Comparison of ENCODE assay signal across 26 cellular contexts in the genomic region with DNA sequence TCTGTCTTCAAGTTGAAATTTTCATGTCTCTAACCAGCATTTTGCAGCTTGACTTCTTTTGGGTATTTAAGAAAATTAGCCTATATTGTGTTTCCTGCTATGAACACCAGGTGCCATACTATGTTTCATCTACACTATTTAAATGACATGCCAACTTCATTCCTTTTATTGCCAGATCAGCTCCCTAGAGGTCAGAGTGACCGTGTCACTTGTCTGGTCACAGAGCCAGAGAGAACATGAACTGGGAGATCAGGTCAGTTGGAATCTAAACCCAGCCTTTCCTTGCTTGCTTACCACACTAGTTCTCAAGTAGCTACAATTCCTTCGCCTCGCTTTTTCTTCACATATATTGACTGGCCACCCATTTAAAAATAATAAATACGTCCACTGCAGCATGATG.
"Had no signal": no experiment of that assay in that cellular context is flagged by ENCODE, and none has a peak within 500 bp of the region (broad histone marks: within the 10 kb centered on the region; RNA-seq: fewer than 3 reads in every experiment).

No MANE protein-coding gene starts in this region.

- H3K27me3 Mint-ChIP-seq: effector memory CD8-positive, alpha-beta T cell; progenitor cell of endocrine pancreas had no signal

- H3K79me2 ChIP-seq: hepatocyte, parathyroid adenoma had no signal

- H3K4me1 ChIP-seq: gastrocnemius medialis, parathyroid adenoma, suprapubic skin, upper lobe of right lung had no signal

- H3K36me3 ChIP-seq: gastrocnemius medialis, suprapubic skin, transverse colon, upper lobe of right lung, vagina had no signal

- H3K27ac Mint-ChIP-seq: memory B cell; naive thymus-derived CD4-positive, alpha-beta T cell; progenitor cell of endocrine pancreas; stimulated activated naive CD8-positive, alpha-beta T cell treated with anti-CD3 and anti-CD28 coated beads, Interleukin-15, amount 100 ng/mL, for 72 hours had no signal

- DNase-seq: effector memory CD8-positive, alpha-beta T cell; foreskin fibroblast; gastrocnemius medialis; head of caudate nucleus; left colon; midbrain; naive thymus-derived CD4-positive, alpha-beta T cell; stimulated activated CD4-positive, alpha-beta T cell treated with anti-CD3 and anti-CD28 coated beads, Interleukin-12 subunit alpha, Interleukin-12 subunit beta, amount 100 ng/mL, for 4 hours; stimulated activated CD4-positive, alpha-beta T cell treated with anti-CD3 and anti-CD28 coated beads, Interleukin-1b, Interleukin-23, amount 100 ng/mL, for 48 hours; stimulated activated CD4-positive, alpha-beta T cell treated with anti-CD3 and anti-CD28 coated beads, Interleukin-4, amount 100 ng/mL, for 1 hour; stimulated activated CD8-positive, alpha-beta memory T cell treated with anti-CD3 and anti-CD28 coated beads, Interleukin-4, amount 100 ng/mL, for 48 hours; stimulated activated naive CD4-positive, alpha-beta T cell; stimulated activated naive CD8-positive, alpha-beta T cell treated with anti-CD3 and anti-CD28 coated beads, Interleukin-15, amount 100 ng/mL, for 72 hours; transverse colon; upper lobe of right lung had no signal

- H3K9me3 ChIP-seq: gastrocnemius medialis, suprapubic skin, transverse colon, upper lobe of right lung, vagina had no signal

- H3K4me3 Mint-ChIP-seq: effector memory CD8-positive, alpha-beta T cell; memory B cell; naive thymus-derived CD4-positive, alpha-beta T cell; neural crest cell; stimulated activated naive CD8-positive, alpha-beta T cell treated with anti-CD3 and anti-CD28 coated beads, Interleukin-15, amount 100 ng/mL, for 72 hours had no signal

- H3K9ac ChIP-seq: parathyroid adenoma had no signal

- H3K36me3 Mint-ChIP-seq: memory B cell; naive thymus-derived CD4-positive, alpha-beta T cell had no signal

- H3K9me3 Mint-ChIP-seq: effector memory CD8-positive, alpha-beta T cell; memory B cell; naive thymus-derived CD4-positive, alpha-beta T cell; neural crest cell; stimulated activated naive CD8-positive, alpha-beta T cell treated with anti-CD3 and anti-CD28 coated beads, Interleukin-15, amount 100 ng/mL, for 72 hours had no signal

- H3K4me3 ChIP-seq: coronary artery, gastrocnemius medialis, hepatocyte, lung, smooth muscle cell, suprapubic skin, transverse colon, upper lobe of right lung, vagina had no signal

- H3K27ac ChIP-seq: gastrocnemius medialis, hepatocyte, parathyroid adenoma, suprapubic skin, transverse colon, upper lobe of right lung, vagina had no signal

- H3K27me3 ChIP-seq: gastrocnemius medialis, hepatocyte, suprapubic skin, transverse colon, upper lobe of right lung, vagina had no signal

- H3K4me2 ChIP-seq: hepatocyte, smooth muscle cell had no signal

- ATAC-seq: effector memory CD8-positive, alpha-beta T cell; gastrocnemius medialis; left colon; naive thymus-derived CD4-positive, alpha-beta T cell; sciatic nerve; stimulated activated naive CD8-positive, alpha-beta T cell treated with anti-CD3 and anti-CD28 coated beads, Interleukin-15, amount 100 ng/mL, for 72 hours; upper lobe of right lung had no signal

- H3K4me1 Mint-ChIP-seq: memory B cell; stimulated activated naive CD8-positive, alpha-beta T cell treated with anti-CD3 and anti-CD28 coated beads, Interleukin-15, amount 100 ng/mL, for 72 hours had no signal
